In genomic region chr6:31660998-31661866, GRCh38 we compare ENCODE assay signal across 8 cellular contexts. TPM values are rescaled to one million over a fixed set of nuclear protein-coding genes. Genes with fewer than 3 reads are reported as not detected.
DNase-seq lines count a peak whose midpoint lies in the region; ATAC-seq and TF ChIP-seq lines count a peak whose summit lies in the region.

No MANE protein-coding gene starts in this region.

- intact Hi-C loops in heart right ventricle (cut with DNase I) (loop anchor here in 1 of 10 donors (10.0 kb wide), 1 partner anchor 1754 kb away; the partner anchor contains the start of genes CUTA and PHF1), cardiac septum (cut with DNase I) (no loop called here), body of pancreas (cut with DNase I) (no loop called here)

- TF ChIP-seq CTCF in heart right ventricle (IDR thresholded peaks at IDR 0.05) (no peak), body of pancreas (IDR thresholded peaks at IDR 0.05) (no peak)

- peaks cover 0 to 49% (median 4%) of the 10 kb centered on the region in 9 donors for H3K36me3 ChIP-seq in heart right ventricle
- peaks cover 0 to 5% of the 10 kb centered on the region in 2 donors for H3K36me3 ChIP-seq in body of pancreas (replicated peaks in 1 of 2; ENCODE audit: insufficient read depth in 1 of 2, low read depth in 2 of 2)
- H3K36me3 ChIP-seq in mesenchymal stem cell (ENCODE audit: control insufficient read depth in 1 of 2, insufficient read depth in 2 of 2, low read depth in 1 of 2, low read length in 2 of 2) = peaks cover 32 to 40% of the 10 kb centered on the region in 2 experiments

- TF ChIP-seq POLR2A in body of pancreas (IDR thresholded peaks at IDR 0.05) = no peak

- H3K9ac ChIP-seq in mesenchymal stem cell (ENCODE audit: low read length) = peak overlapping the region; percentile 97

- H3K23ac ChIP-seq in mesenchymal stem cell (ENCODE audit: low read length in 2 of 2) = no peak overlapping the region

- no peak overlapping the region for H2BK120ac ChIP-seq in mesenchymal stem cell (ENCODE audit: low read depth, low read length)

- H3K18ac ChIP-seq in mesenchymal stem cell (ENCODE audit: low read depth in 1 of 2, low read length in 2 of 2) = no peak overlapping the region

- DNase-seq in heart right ventricle (no peak), cardiac septum (ENCODE audit: low spot score) (no peak), body of pancreas (no peak), mesenchymal stem cell (peak; percentile 76), mesenteric fat pad (ENCODE audit: low spot score) (no peak), NOMO-1 treated with dmso at 0.1 percent for 144 hours (lab: John Stamatoyannopoulos, UW; ENCODE audit: unreplicated experiment) (no peak)

- H2BK5ac ChIP-seq in mesenchymal stem cell (ENCODE audit: low read depth, low read length, poor library complexity, severe bottlenecking) = no peak overlapping the region

- H3K4me3 ChIP-seq in heart right ventricle (peak overlapping the region in 9 of 10 donors; percentile 69 to 94 (median 87)), body of pancreas (peak overlapping the region; percentile 44 to 81), mesenchymal stem cell (ENCODE audit: insufficient read depth in 1 of 2, low read depth in 1 of 2, low read length in 2 of 2) (peak overlapping the region; percentile 78 to 98)

- H3K9me3 ChIP-seq in heart right ventricle = no peaks in the 10 kb centered on the region
- H3K9me3 ChIP-seq in body of pancreas = no peaks in the 10 kb centered on the region
- no peaks in the 10 kb centered on the region for H3K9me3 ChIP-seq in mesenchymal stem cell (ENCODE audit: control insufficient read depth, low read length)

- 55% methylated on average over 15 of the region's 15 CpGs for WGBS in heart right ventricle, 2 donors
- 50 to 54% methylated on average over 15 of the region's 15 CpGs for WGBS in body of pancreas, 2 donors
- 69% methylated on average over 14 of the region's 15 CpGs for WGBS in mesenchymal stem cell

- no peak overlapping the region for H3K14ac ChIP-seq in mesenchymal stem cell (ENCODE audit: low read length in 2 of 2)

- peak overlapping the region in 1 of 2 experiments; percentile 25 for H2BK12ac ChIP-seq in mesenchymal stem cell (ENCODE audit: low read length in 2 of 2)

- H3K79me1 ChIP-seq in mesenchymal stem cell (replicated peaks; ENCODE audit: low read length, poor library complexity, severe bottlenecking) = peaks cover 19% of the 10 kb centered on the region

- H3K4me1 ChIP-seq in heart right ventricle (peaks cover 27 to 75% (median 59%) of the 10 kb centered on the region in 9 donors), body of pancreas (peaks cover 56% of the 10 kb centered on the region), mesenchymal stem cell (ENCODE audit: control insufficient read depth, insufficient read depth, low read depth, low read length) (peaks cover 35% of the 10 kb centered on the region)

- H3K4me2 ChIP-seq in mesenchymal stem cell (ENCODE audit: low read length, poor library complexity, severe bottlenecking) = peak overlapping the region; percentile 90

- H4K8ac ChIP-seq in mesenchymal stem cell (ENCODE audit: low read length) = no peak overlapping the region

- H3K27ac ChIP-seq in heart right ventricle (peak overlapping the region; percentile 82 to 98 (median 92)), body of pancreas (peak overlapping the region; percentile 85 to 89 (median 86)), mesenchymal stem cell (ENCODE audit: low read length, poor library complexity, severe bottlenecking) (peak overlapping the region; percentile 62)

- no peak overlapping the region for H2BK15ac ChIP-seq in mesenchymal stem cell (ENCODE audit: low read depth, poor library complexity, severe bottlenecking)

- ATAC-seq in heart right ventricle (no peak), body of pancreas (no peak), HG03108 (IDR thresholded peaks at IDR 0.05; ENCODE audit: unreplicated experiment) (no peak), HG03045 (IDR thresholded peaks at IDR 0.05; ENCODE audit: unreplicated experiment) (no peak)

- no peak overlapping the region for H2AK5ac ChIP-seq in mesenchymal stem cell (ENCODE audit: low read length, severe bottlenecking)

- no peak overlapping the region for H4K91ac ChIP-seq in mesenchymal stem cell (ENCODE audit: low read length)

- H3K27me3 ChIP-seq in heart right ventricle (no peaks in the 10 kb centered on the region), body of pancreas (no peaks in the 10 kb centered on the region), mesenchymal stem cell (ENCODE audit: control insufficient read depth in 1 of 2, insufficient read depth in 1 of 2, low read length in 2 of 2) (no peaks in the 10 kb centered on the region)

- H3K4ac ChIP-seq in mesenchymal stem cell (ENCODE audit: low read depth in 1 of 2, low read length in 2 of 2) = peak overlapping the region in 1 of 2 experiments; percentile 63

- no peak overlapping the region for H2AFZ ChIP-seq in mesenchymal stem cell (ENCODE audit: low read depth, low read length)

RNA-seq across cellular contexts. Expression of gene C6orf47, which starts 0.7 kb away (rescaled TPM):
- total RNA-seq in heart right ventricle = 10 to 100 TPM; 15.9 to 23.3 (median 18.0) TPM
- 10 to 100 TPM; 18.5 to 22.2 TPM for polyA plus RNA-seq in heart right ventricle
- 17.7 TPM for total RNA-seq in cardiac septum
- 10 to 100 TPM; 15.8 to 22.1 TPM for total RNA-seq in body of pancreas
- polyA plus RNA-seq in mesenchymal stem cell (2013, experiment 1 of 2) = 11.3 TPM
- 11.4 TPM for polyA plus RNA-seq in mesenchymal stem cell (2013, experiment 2 of 2)
- 21.6 TPM for total RNA-seq in mesenteric fat pad

RNA-seq across cellular contexts. Expression of gene GPANK1, which starts 3.6 kb away (rescaled TPM):
- 10 to 100 TPM; 14.5 to 23.8 (median 18.3) TPM for total RNA-seq in heart right ventricle
- 10 to 100 TPM; 15.4 to 17.8 TPM for polyA plus RNA-seq in heart right ventricle
- total RNA-seq in cardiac septum = 13.6 TPM
- 10 to 100 TPM in 1 of 2 donors, 1 to 10 TPM in 1; 8.9 to 10.9 TPM for total RNA-seq in body of pancreas
- polyA plus RNA-seq in mesenchymal stem cell (2013, experiment 1 of 2) = 26.2 TPM
- polyA plus RNA-seq in mesenchymal stem cell (2013, experiment 2 of 2) = 26.2 TPM
- 10.5 TPM for total RNA-seq in mesenteric fat pad

RNA-seq across cellular contexts. Expression of gene CSNK2B, which starts 4.6 kb away (rescaled TPM):
- total RNA-seq in heart right ventricle (100 to 1,000 TPM; 101 to 153 (median 115) TPM), cardiac septum (96.3 TPM), body of pancreas (100 to 1,000 TPM in 1 of 2 donors, 10 to 100 TPM in 1; 98.2 to 100 TPM), mesenteric fat pad (125 TPM)
- polyA plus RNA-seq in heart right ventricle = 100 to 1,000 TPM; 109 to 199 TPM
- polyA plus RNA-seq in mesenchymal stem cell (2013, experiment 1 of 2) = 256 TPM
- 256 TPM for polyA plus RNA-seq in mesenchymal stem cell (2013, experiment 2 of 2)

RNA-seq across cellular contexts. Expression of gene APOM, which starts 5.5 kb away (rescaled TPM):
- total RNA-seq in heart right ventricle = 1 to 10 TPM; 1.8 to 3.9 (median 2.5) TPM
- polyA plus RNA-seq in heart right ventricle = 1 to 10 TPM; 3.2 to 7.4 TPM
- 1.4 TPM for total RNA-seq in cardiac septum
- 1 to 10 TPM in 1 of 2 donors, not detected in 1; 1.6 TPM for total RNA-seq in body of pancreas
- 2.3 TPM for polyA plus RNA-seq in mesenchymal stem cell (2013, experiment 1 of 2)
- polyA plus RNA-seq in mesenchymal stem cell (2013, experiment 2 of 2) = 2.2 TPM
- total RNA-seq in mesenteric fat pad = 3.3 TPM

RNA-seq across cellular contexts. Expression of gene LY6G5B, which starts 8.5 kb away (rescaled TPM):
- total RNA-seq in heart right ventricle (1 to 10 TPM; 2.4 to 6.7 (median 3.8) TPM), cardiac septum (6.5 TPM), body of pancreas (1 to 10 TPM; 6.9 to 8.3 TPM), mesenteric fat pad (15.5 TPM)
- polyA plus RNA-seq in heart right ventricle = 1 to 10 TPM; 3.6 to 7.3 TPM
- 6.8 TPM for polyA plus RNA-seq in mesenchymal stem cell (2013, experiment 1 of 2)
- 5.5 TPM for polyA plus RNA-seq in mesenchymal stem cell (2013, experiment 2 of 2)
